In the genomic region with DNA sequence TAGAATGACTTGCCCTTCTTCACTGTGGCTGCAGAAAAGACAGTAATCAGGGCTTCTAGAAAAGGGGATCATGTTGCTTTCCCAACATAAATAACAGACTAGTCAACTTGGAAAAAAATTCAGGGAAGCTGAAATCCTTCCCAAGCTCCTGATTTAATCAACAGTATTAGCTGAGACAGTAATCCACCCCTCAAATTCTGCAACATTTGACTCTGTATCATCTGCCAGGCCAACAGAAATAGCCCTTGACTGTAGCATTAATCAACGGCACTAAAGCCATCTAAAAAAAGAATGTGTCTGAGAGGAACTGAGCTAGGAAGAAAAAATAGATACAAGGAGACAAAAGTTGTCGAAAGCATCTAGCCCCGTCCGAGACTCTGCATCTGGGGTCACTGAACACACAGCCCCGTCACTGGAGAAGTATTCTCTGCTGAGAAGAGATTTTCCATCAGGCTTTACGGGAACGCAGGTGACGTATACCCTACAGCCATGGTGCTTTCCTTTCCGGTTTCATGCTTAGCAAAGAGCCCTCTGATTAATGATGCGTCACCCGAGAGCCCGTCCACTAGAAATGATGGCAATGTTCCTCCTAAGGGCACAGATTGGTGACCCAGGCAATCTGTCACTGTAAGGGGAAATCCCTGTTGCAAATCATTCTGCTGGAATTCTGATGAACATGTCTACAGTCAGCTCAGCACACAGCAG, we compare ENCODE assay signal across 8 cellular contexts. TPM values are rescaled to one million over a fixed set of nuclear protein-coding genes. Genes with fewer than 3 reads are reported as not detected.
DNase-seq lines count a peak whose midpoint lies in the region; TF ChIP-seq lines count a peak whose summit lies in the region.

No MANE protein-coding gene starts in this region.

- peaks cover 10% of the 10 kb centered on the region for H3K27me3 ChIP-seq in DOHH2 (ENCODE audit: control insufficient read depth, low read length)
- H3K27me3 ChIP-seq in parathyroid adenoma (ENCODE audit: control insufficient read depth, insufficient read depth, low read length): no peaks in the 10 kb centered on the region

- peak overlapping the region; percentile 48 for H2AFZ ChIP-seq in parathyroid adenoma

- H3K27ac ChIP-seq in DOHH2 (ENCODE audit: low read depth, low read length) (no peak overlapping the region), parathyroid adenoma (no peak overlapping the region)

- DNase-seq in NCI-H226 (peak; percentile 88), epidermal melanocyte (ENCODE audit: insufficient read length, low spot score) (peak; percentile 17), DMS114 treated with DMSO at 0.1 percent for 48 hours (lab: John Stamatoyannopoulos, UW; ENCODE audit: unreplicated experiment) (no peak), CD14-positive monocyte (ENCODE audit: low spot score) (no peak), NCI-H187 (lab: John Stamatoyannopoulos, UW) (no peak), NCI-H2081 (lab: John Stamatoyannopoulos, UW) (no peak)

- no peaks in the 10 kb centered on the region for H4K20me1 ChIP-seq in DOHH2 (ENCODE audit: control insufficient read depth, insufficient read depth, low read depth, low read length)

- no peaks in the 10 kb centered on the region for H3K4me1 Mint-ChIP-seq in CD14-positive monocyte

- H3K9me3 Mint-ChIP-seq in CD14-positive monocyte: no peaks in the 10 kb centered on the region

- TF ChIP-seq CTCF in DOHH2 (IDR thresholded peaks at IDR 0.05; ENCODE audit: low read depth, low read length, poor library complexity, severe bottlenecking) (no peak), parathyroid adenoma (IDR thresholded peaks at IDR 0.05) (no peak), CD14-positive monocyte (IDR thresholded peaks at IDR 0.05) (no peak)

- H3K27me3 Mint-ChIP-seq in CD14-positive monocyte (ENCODE audit: low read depth in 3 of 3): peaks cover 2 to 3% (median 2%) of the 10 kb centered on the region in 3 donors

- no peak overlapping the region for H3K9ac ChIP-seq in parathyroid adenoma

- intact Hi-C loops in CD14-positive monocyte (cut with micrococcal nuclease): no loop called here

- H3K9me3 ChIP-seq in DOHH2 (ENCODE audit: control insufficient read depth, insufficient read depth, low read length) (no peaks in the 10 kb centered on the region), parathyroid adenoma (ENCODE audit: control insufficient read depth, low read length) (no peaks in the 10 kb centered on the region)

- H3K27ac Mint-ChIP-seq in CD14-positive monocyte: no peak overlapping the region

- H3K79me2 ChIP-seq in DOHH2 (ENCODE audit: control insufficient read depth, low read length) (no peaks in the 10 kb centered on the region), parathyroid adenoma (no peaks in the 10 kb centered on the region)

- no peaks in the 10 kb centered on the region for H3K36me3 Mint-ChIP-seq in CD14-positive monocyte

- H3K4me2 ChIP-seq in DOHH2 (ENCODE audit: low read length) (peak overlapping the region; percentile 40), parathyroid adenoma (ENCODE audit: low read length) (no peak overlapping the region)

- H3K4me3 ChIP-seq in DOHH2 (ENCODE audit: low read length) (peak overlapping the region; percentile 11; the same call in 1 of the 2 replicates), parathyroid adenoma (ENCODE audit: low read depth, low read length) (no peak overlapping the region)

- H3F3A ChIP-seq in DOHH2 (ENCODE audit: control insufficient read depth, insufficient read depth): no peaks in the 10 kb centered on the region

- H3K36me3 ChIP-seq in DOHH2 (ENCODE audit: control insufficient read depth, low read length): no peaks in the 10 kb centered on the region
- H3K36me3 ChIP-seq in parathyroid adenoma (ENCODE audit: control insufficient read depth, insufficient read depth, low read length): no peaks in the 10 kb centered on the region

- H3K9me2 ChIP-seq in DOHH2 (replicated peaks; ENCODE audit: control insufficient read depth, low read length): no peaks in the 10 kb centered on the region

- H3K4me3 Mint-ChIP-seq in CD14-positive monocyte: no peak overlapping the region

- peaks cover 10% of the 10 kb centered on the region for H3K4me1 ChIP-seq in DOHH2 (ENCODE audit: control insufficient read depth, low read length)
- no peaks in the 10 kb centered on the region for H3K4me1 ChIP-seq in parathyroid adenoma

RNA-seq across cellular contexts. Expression of a gene that starts 42.1 kb away (rescaled TPM):
- 1 to 10 TPM; 5.7 to 8.8 TPM for polyA plus RNA-seq in CD14-positive monocyte

Comparison
In these comparisons a context has a peak if more than half of its experiments do, and no peak if none do; other contexts are left out.
1. DNase-seq: peak in NCI-H226 (single experiment) and epidermal melanocyte (single experiment); none in DMS114 treated with DMSO at 0.1 percent for 48 hours (single experiment), CD14-positive monocyte (single experiment), NCI-H187 (0 of 2) and NCI-H2081 (0 of 2).